ENCODE assay signal across 9 cellular contexts in the genomic region with DNA sequence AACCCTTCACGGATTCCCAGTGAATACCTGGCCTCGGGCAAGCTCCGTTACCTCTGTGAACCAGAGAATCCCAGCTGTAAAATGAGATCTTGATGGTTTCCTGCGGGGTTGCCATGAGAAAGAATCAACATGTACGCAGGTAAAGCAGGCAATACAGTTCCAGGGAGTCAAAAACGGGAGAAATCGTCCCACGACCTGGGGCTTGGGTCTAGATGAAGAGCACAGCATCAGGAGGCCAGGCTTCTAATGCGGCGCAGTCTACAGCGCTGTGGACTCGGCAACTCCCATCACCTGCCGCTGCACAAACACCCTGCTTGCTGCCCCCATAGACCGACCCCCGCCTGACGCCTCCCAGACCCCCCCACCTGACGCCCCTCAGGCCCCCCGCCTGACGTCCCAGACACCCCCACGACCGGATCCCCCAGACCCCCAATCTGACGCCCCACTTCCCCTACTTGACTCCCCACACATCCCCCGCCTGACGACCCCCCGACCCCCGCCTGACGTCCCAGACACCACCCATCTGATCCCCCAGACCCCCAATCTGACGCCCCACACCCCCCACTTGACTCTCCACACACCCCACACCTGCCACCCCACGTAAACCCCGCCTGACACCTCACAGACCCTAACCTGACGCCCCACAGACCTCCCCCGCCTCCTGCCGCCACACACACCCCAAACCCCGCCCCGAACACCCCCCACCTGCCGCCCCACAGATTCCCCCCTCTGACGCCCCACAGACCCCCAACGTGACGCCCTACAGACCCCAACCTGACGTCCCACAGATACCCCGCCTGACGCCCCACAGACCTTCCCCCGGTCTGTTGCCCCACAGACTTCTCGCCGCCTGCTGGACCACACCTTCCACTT. TPM values are rescaled to one million over a fixed set of nuclear protein-coding genes. Genes with fewer than 3 reads are reported as not detected.
A peak's percentile ranks its signal among the peaks of the same experiment; 100 is the strongest.
DNase-seq lines count a peak whose midpoint lies in the region; ATAC-seq, FAIRE-seq and TF ChIP-seq lines count a peak whose summit lies in the region.
"Had no signal": no experiment of that assay in that cellular context is flagged by ENCODE, and none has a peak within 500 bp of the region (broad histone marks: within the 10 kb centered on the region; RNA-seq: fewer than 3 reads in every experiment).

No MANE protein-coding gene starts in this region.

- TF ChIP-seq POLR2A in GM12878 (IDR thresholded peaks at IDR 0.05; ENCODE audit: low read depth, low read length), result peak; percentile 7; the same call in 1 of the 2 replicates

- peak overlapping the region; percentile 19; the same call in 1 of the 2 replicates for H3K9ac ChIP-seq in GM12878 (ENCODE audit: control insufficient read depth, insufficient read depth, low read length)

- no peaks in the 10 kb centered on the region for H3K27me3 ChIP-seq in GM12878 (replicated peaks in 1 of 2; ENCODE audit: control insufficient read depth in 2 of 2, insufficient read depth in 2 of 2, low read length in 1 of 2)

- SMC1A ChIA-PET in GM12878 (lab: Charles Lee; ENCODE audit: uncharacterized antibody, unreplicated experiment), result interaction anchor here (0.7 to 2.6 kb wide), 4 partner anchors 9 to 54 kb away, joined by 3 to 12 read pairs (median 6); no protein-coding TSS in a partner anchor

- CTCF ChIA-PET in GM12878 (lab: Yijun Ruan, JAX), result interaction anchor here (1.0 to 1.3 kb wide), 3 partner anchors 9 to 394 kb away, joined by 3 to 4 read pairs (median 3); no protein-coding TSS in a partner anchor

- POLR2A ChIA-PET in GM12878 (lab: Charles Lee), result no interaction called here

- H3K9me3 ChIP-seq in GM12878 (replicated peaks; ENCODE audit: control insufficient read depth, insufficient read depth, low read length), result no peaks in the 10 kb centered on the region

- 39% methylated on average over 16 of the region's 45 CpGs for WGBS in GM12878 (ENCODE audit: insufficient coverage, insufficient replicate concordance, low lambda C conversion rate, missing lambda C conversion rate)

- H2AFZ ChIP-seq in GM12878 (ENCODE audit: control insufficient read depth, low read depth, low read length), result peak overlapping the region; percentile 9; the same call in 1 of the 2 replicates

- intact Hi-C loops in GM12878 (cut with micrococcal nuclease; ENCODE audit: unreplicated experiment), result loop anchor here (5.0 kb wide), 1 partner anchor 948 kb away; no protein-coding TSS in a partner anchor

- no peak for TF ChIP-seq CTCF in GM12878 (IDR thresholded peaks at IDR 0.05 in 2 of 3, conservative IDR thresholded peaks at IDR 0.05 in 1 of 3; ENCODE audit: control insufficient read depth in 2 of 3, extremely low read depth in 1 of 3, insufficient read depth in 1 of 3, low read depth in 3 of 3, low read length in 3 of 3)

- RAD21 ChIA-PET in GM12878 (lab: Charles Lee; ENCODE audit: unreplicated experiment), result interaction anchor here (1.1 to 1.4 kb wide), 2 partner anchors 54 to 56 kb away, joined by 3 to 4 read pairs; no protein-coding TSS in a partner anchor

- FAIRE-seq in GM12878 (lab: Jason Lieb, UNC), result no peak
- FAIRE-seq: K562 had no signal

- no TSS peak for BruUV-seq in GM12878 (replicated peaks; lab: Mats Ljungman, UMichigan)

- no peak for TF ChIP-seq EP300 in GM12878 (IDR thresholded peaks at IDR 0.05; ENCODE audit: borderline replicate concordance in 1 of 2, control insufficient read depth in 1 of 2, low read depth in 2 of 2, low read length in 2 of 2)

- peak overlapping the region; percentile 60 for H3K4me3 ChIP-seq in GM12878

- in situ Hi-C loops in GM12878 (cut with MboI), result loop anchor here (25.0 kb wide), 1 partner anchor 1652 kb away; a partner anchor contains a TSS

- ATAC-seq in GM12878 (no peak), GM18861 (IDR thresholded peaks at IDR 0.05; ENCODE audit: unreplicated experiment) (no peak), HG03175 (IDR thresholded peaks at IDR 0.05; ENCODE audit: unreplicated experiment) (no peak), GM21529 (IDR thresholded peaks at IDR 0.05; ENCODE audit: unreplicated experiment) (no peak)

- DNase-seq in COLO668 (lab: John Stamatoyannopoulos, UW; ENCODE audit: unreplicated experiment), result peak; percentile 51
- DNase-seq in NCI-H1105 treated with DMSO at 0.1 percent for 48 hours (lab: John Stamatoyannopoulos, UW), result peak; percentile 79
- no peak for DNase-seq in GM12878 (ENCODE audit: low read depth, low spot score)
- peak; percentile 17 for DNase-seq in iris pigment epithelial cell (ENCODE audit: low read depth)
- DNase-seq in substantia nigra (lab: John Stamatoyannopoulos, UW), result peak in 19 of 49 donors; percentile 1 to 77 (median 23)

- H3K27ac ChIP-seq in GM12878 (ENCODE audit: control insufficient read depth, insufficient read depth) (peak overlapping the region; percentile 46; the same call in 1 of the 2 replicates), substantia nigra (ENCODE audit: low read depth, low read length, poor library complexity, severe bottlenecking) (peak overlapping the region; percentile 47)

- peak overlapping the region; percentile 90 for H3K4me2 ChIP-seq in GM12878 (ENCODE audit: control insufficient read depth, insufficient read depth)

- peaks cover 38% of the 10 kb centered on the region for H3K79me2 ChIP-seq in GM12878 (ENCODE audit: control insufficient read depth, insufficient read depth, low read length)

- peaks cover 19% of the 10 kb centered on the region for H3K4me1 ChIP-seq in GM12878 (ENCODE audit: control insufficient read depth, insufficient read depth, low read length)

- TF ChIP-seq RAD21 in GM12878 (IDR thresholded peaks at IDR 0.05; ENCODE audit: insufficient read depth, low read depth, low read length), result no peak

- no peaks in the 10 kb centered on the region for H4K20me1 ChIP-seq in GM12878 (ENCODE audit: control insufficient read depth, insufficient read depth)

- H3K36me3 ChIP-seq in GM12878 (ENCODE audit: control insufficient read depth in 2 of 2, insufficient read depth in 2 of 2, low read length in 1 of 2), result peaks cover 0 to 3% of the 10 kb centered on the region in 2 experiments; a peak in 1 of 4 replicates

RNA-seq across cellular contexts. Expression of a gene that starts 0.6 kb away (rescaled TPM):
- total RNA-seq in GM12878 (2013; cell fraction: nucleolus; rRNA removed), result 18.6 and 19.1 TPM in 2 replicates
- 7.8 and 10.2 TPM in 2 replicates for total RNA-seq in GM12878 (2014; rRNA removed)
- total RNA-seq in GM12878 (2014; rRNA removed; fragmentation: Illumina TruSeq; extraction: Trizol), result 12.6 and 12.9 TPM in 2 replicates
- 7.7 and 8.3 TPM in 2 replicates for total RNA-seq in GM12878 (2021)
- polyA plus RNA-seq in GM12878 (2011; ENCODE audit: low read depth), result 3.1 TPM
- polyA plus RNA-seq in GM12878 (2011; rRNA removed), result 11.0 and 16.6 TPM in 2 replicates
- polyA plus RNA-seq in GM12878 (2011; cell fraction: cytosol; rRNA removed), result 2.8 and 3.5 TPM in 2 replicates
- polyA plus RNA-seq in GM12878 (2011; cell fraction: nucleus; rRNA removed), result 10.3 and 12.2 TPM in 2 replicates
- 4.3 and 6.0 TPM in 2 replicates for polyA plus RNA-seq in GM12878 (2012)
- 15.0 and 20.5 TPM in 2 replicates for polyA plus RNA-seq in GM12878 (2014; fragmentation: Illumina TruSeq; extraction: Trizol)
- 1 to 10 TPM; 2.3 to 5.1 TPM for polyA plus RNA-seq in GM12878 (2014; fragmentation: Nextera tagmentation; extraction: Ambion mirVana)
- polyA plus RNA-seq in GM12878 (2014; rRNA removed), result 8.4 and 8.6 TPM in 2 replicates
- 1 to 10 TPM; 8.4 to 9.2 TPM for polyA plus RNA-seq in GM12878 (2016; fragmentation: Nextera tagmentation; extraction: Ambion mirVana)
- polyA minus RNA-seq in GM12878 (2011; rRNA and poly(A)+ RNA removed), result 2.5 and 4.4 TPM in 2 replicates
- polyA minus RNA-seq in GM12878 (2011; cell fraction: cytosol; rRNA and poly(A)+ RNA removed), result 2.5 and 3.1 TPM in 2 replicates
- 2.3 and 3.2 TPM in 2 replicates for polyA minus RNA-seq in GM12878 (2011; cell fraction: nucleus; rRNA and poly(A)+ RNA removed)

RNA-seq across cellular contexts. Expression of a gene that starts 3.4 kb away (rescaled TPM):
- total RNA-seq in GM12878 (2013; cell fraction: nucleolus; rRNA removed), result 12.1 and 14.3 TPM in 2 replicates
- 6.9 and 10.9 TPM in 2 replicates for total RNA-seq in GM12878 (2014; rRNA removed)
- total RNA-seq in GM12878 (2014; rRNA removed; fragmentation: Illumina TruSeq; extraction: Trizol), result 5.5 and 5.7 TPM in 2 replicates
- 6.5 and 6.8 TPM in 2 replicates for total RNA-seq in GM12878 (2021)
- 2.4 TPM for polyA plus RNA-seq in GM12878 (2011; ENCODE audit: low read depth)
- 10.7 and 15.9 TPM in 2 replicates for polyA plus RNA-seq in GM12878 (2011; rRNA removed)
- polyA plus RNA-seq in GM12878 (2011; cell fraction: cytosol; rRNA removed), result 2.8 and 2.9 TPM in 2 replicates
- polyA plus RNA-seq in GM12878 (2011; cell fraction: nucleus; rRNA removed), result 4.4 and 4.8 TPM in 2 replicates
- 4.7 and 4.8 TPM in 2 replicates for polyA plus RNA-seq in GM12878 (2012)
- polyA plus RNA-seq in GM12878 (2014; fragmentation: Illumina TruSeq; extraction: Trizol), result 7.6 and 12.1 TPM in 2 replicates
- polyA plus RNA-seq in GM12878 (2014; fragmentation: Nextera tagmentation; extraction: Ambion mirVana), result 1 to 10 TPM; 3.2 to 3.9 TPM
- 4.8 and 6.1 TPM in 2 replicates for polyA plus RNA-seq in GM12878 (2014; rRNA removed)
- polyA plus RNA-seq in GM12878 (2016; fragmentation: Nextera tagmentation; extraction: Ambion mirVana), result 10 to 100 TPM in 1 of 2 experiments, 1 to 10 TPM in 1; 6.4 to 10.2 TPM
- polyA minus RNA-seq in GM12878 (2011; rRNA and poly(A)+ RNA removed), result 4.5 and 5.1 TPM in 2 replicates
- 1.7 and 2.0 TPM in 2 replicates for polyA minus RNA-seq in GM12878 (2011; cell fraction: cytosol; rRNA and poly(A)+ RNA removed)
- 10.8 and 13.0 TPM in 2 replicates for polyA minus RNA-seq in GM12878 (2011; cell fraction: nucleus; rRNA and poly(A)+ RNA removed)

RNA-seq across cellular contexts. Expression of a gene that starts 54.8 kb away (rescaled TPM):
- 8.0 and 13.8 TPM in 2 replicates for total RNA-seq in GM12878 (2013; cell fraction: nucleolus; rRNA removed)
- total RNA-seq in GM12878 (2014; rRNA removed), result 16.9 and 18.6 TPM in 2 replicates
- 11.0 and 11.7 TPM in 2 replicates for total RNA-seq in GM12878 (2014; rRNA removed; fragmentation: Illumina TruSeq; extraction: Trizol)
- total RNA-seq in GM12878 (2021), result 12.1 and 12.7 TPM in 2 replicates
- polyA plus RNA-seq in GM12878 (2011; ENCODE audit: low read depth), result 3.5 TPM
- polyA plus RNA-seq in GM12878 (2011; rRNA removed), result 64.2 and 84.9 TPM in 2 replicates
- 35.8 and 56.5 TPM in 2 replicates for polyA plus RNA-seq in GM12878 (2011; cell fraction: cytosol; rRNA removed)
- polyA plus RNA-seq in GM12878 (2011; cell fraction: nucleus; rRNA removed), result 29.4 and 39.9 TPM in 2 replicates
- 6.0 and 8.2 TPM in 2 replicates for polyA plus RNA-seq in GM12878 (2012)
- polyA plus RNA-seq in GM12878 (2014; fragmentation: Illumina TruSeq; extraction: Trizol), result 13.4 and 16.7 TPM in 2 replicates
- 10 to 100 TPM; 12.5 to 32.0 TPM for polyA plus RNA-seq in GM12878 (2014; fragmentation: Nextera tagmentation; extraction: Ambion mirVana)
- 18.7 and 23.8 TPM in 2 replicates for polyA plus RNA-seq in GM12878 (2014; rRNA removed)
- 10 to 100 TPM; 15.5 to 20.1 TPM for polyA plus RNA-seq in GM12878 (2016; fragmentation: Nextera tagmentation; extraction: Ambion mirVana)
- polyA minus RNA-seq in GM12878 (2011; rRNA and poly(A)+ RNA removed), result 16.5 and 32.8 TPM in 2 replicates
- 13.7 and 17.5 TPM in 2 replicates for polyA minus RNA-seq in GM12878 (2011; cell fraction: cytosol; rRNA and poly(A)+ RNA removed)
- polyA minus RNA-seq in GM12878 (2011; cell fraction: nucleus; rRNA and poly(A)+ RNA removed), result 27.9 and 30.2 TPM in 2 replicates
